23 cellular contexts compared by ENCODE assay signal in genomic region chr3:45319231-45320085, GRCh38.
DNase-seq lines count a peak whose midpoint lies in the region; ATAC-seq, FAIRE-seq and TF ChIP-seq lines count a peak whose summit lies in the region.
"Had no signal": no experiment of that assay in that cellular context is flagged by ENCODE, and none has a peak within 500 bp of the region (broad histone marks: within the 10 kb centered on the region; RNA-seq: fewer than 3 reads in every experiment).

No MANE protein-coding gene starts in this region.

- no peak overlapping the region for H3K4me3 ChIP-seq in astrocyte (ENCODE audit: insufficient read depth, low read depth, low read length)
- no peak overlapping the region for H3K4me3 ChIP-seq in breast epithelium
- H3K4me3 ChIP-seq: GM12878, SK-N-MC had no signal

- no peak overlapping the region for H3K27ac Mint-ChIP-seq in activated CD8-positive, alpha-beta memory T cell treated with anti-CD3 and anti-CD28 coated beads, Interleukin-2, amount 10 ng/mL, durations not matched to agents 7 days and 5 days
- peak overlapping the region; percentile 47 for H3K27ac Mint-ChIP-seq in astrocyte (ENCODE audit: unreplicated experiment)
- H3K27ac Mint-ChIP-seq: CD4-positive, alpha-beta T cell had no signal

- H3K36me3 ChIP-seq in astrocyte (ENCODE audit: insufficient read depth, low read length) (no peaks in the 10 kb centered on the region), breast epithelium (no peaks in the 10 kb centered on the region)

- H3K27me3 ChIP-seq in astrocyte (ENCODE audit: insufficient read depth, low read length) (peaks cover 7% of the 10 kb centered on the region), breast epithelium (no peaks in the 10 kb centered on the region)

- CTCF ChIA-PET in activated CD8-positive, alpha-beta memory T cell treated with anti-CD3 and anti-CD28 coated beads, Interleukin-2, amount 10 ng/mL, durations not matched to agents 7 days and 5 days (lab: Charles Lee), result interaction anchor here (0.6 kb wide), 1 partner anchor 313 kb away, joined by 4 read pairs; no protein-coding TSS in a partner anchor

- H4K20me1 ChIP-seq in astrocyte (ENCODE audit: insufficient read depth, low read length), result no peaks in the 10 kb centered on the region

- H3K9ac ChIP-seq in astrocyte (ENCODE audit: low read length), result no peak overlapping the region
- H3K9ac ChIP-seq: KMS-11 had no signal

- no peak for FAIRE-seq in astrocyte (lab: Jason Lieb, UNC)
- FAIRE-seq: A204.1, GM12878, GM19239, RCC 7860 had no signal

- H3K27ac ChIP-seq in astrocyte (ENCODE audit: low read depth, low read length) (no peak overlapping the region), breast epithelium (no peak overlapping the region)
- H3K27ac ChIP-seq: KMS-11, SK-N-MC had no signal

- H3K9me3 ChIP-seq in astrocyte (ENCODE audit: insufficient read depth, low read depth, low read length) (no peaks in the 10 kb centered on the region), breast epithelium (no peaks in the 10 kb centered on the region)
- H3K9me3 ChIP-seq: Caco-2 had no signal

- H3K4me2 ChIP-seq in astrocyte (ENCODE audit: low read length), result no peak overlapping the region
- H3K4me2 ChIP-seq: KMS-11 had no signal

- DNase-seq in activated CD8-positive, alpha-beta memory T cell treated with anti-CD3 and anti-CD28 coated beads, Interleukin-2, amount 10 ng/mL, durations not matched to agents 7 days and 5 days, result peak; percentile 30
- DNase-seq in activated CD8-positive, alpha-beta memory T cell treated with anti-CD3 and anti-CD28 coated beads, Interleukin-2, amount 50 U/mL, for 4 hours, result no peak
- DNase-seq in astrocyte (ENCODE audit: low read depth) (no peak), islet precursor cell (peak; percentile 37), breast epithelium (ENCODE audit: low spot score in 2 of 2) (no peak), DMS53 (lab: John Stamatoyannopoulos, UW) (no peak), RPMI8226 (no peak)
- DNase-seq: Caco-2; CD4-positive, alpha-beta T cell; EL; NCI-H1436; NCI-H2029; NCI-H526; NK-92 treated with Interleukin-12 subunit alpha and Interleukin-12 subunit beta, amount 100 ng/mL, for 24 hours; Right ventricle myocardium superior had no signal

- H3K79me2 ChIP-seq in astrocyte (ENCODE audit: insufficient read depth, low read length), result no peaks in the 10 kb centered on the region

- no peaks in the 10 kb centered on the region for H3K9me3 Mint-ChIP-seq in activated CD8-positive, alpha-beta memory T cell treated with anti-CD3 and anti-CD28 coated beads, Interleukin-2, amount 10 ng/mL, durations not matched to agents 7 days and 5 days (ENCODE audit: low read depth)
- peaks cover 16% of the 10 kb centered on the region for H3K9me3 Mint-ChIP-seq in astrocyte (ENCODE audit: unreplicated experiment)
- H3K9me3 Mint-ChIP-seq: CD4-positive, alpha-beta T cell had no signal

- no peaks in the 10 kb centered on the region for H3K36me3 Mint-ChIP-seq in activated CD8-positive, alpha-beta memory T cell treated with anti-CD3 and anti-CD28 coated beads, Interleukin-2, amount 10 ng/mL, durations not matched to agents 7 days and 5 days
- H3K36me3 Mint-ChIP-seq in astrocyte (ENCODE audit: low read depth, unreplicated experiment), result no peaks in the 10 kb centered on the region

- no peak overlapping the region for H3K4me3 Mint-ChIP-seq in activated CD8-positive, alpha-beta memory T cell treated with anti-CD3 and anti-CD28 coated beads, Interleukin-2, amount 10 ng/mL, durations not matched to agents 7 days and 5 days
- no peak overlapping the region for H3K4me3 Mint-ChIP-seq in astrocyte (ENCODE audit: unreplicated experiment)
- H3K4me3 Mint-ChIP-seq: CD4-positive, alpha-beta T cell had no signal

- TF ChIP-seq CTCF in astrocyte (IDR thresholded peaks at IDR 0.05; ENCODE audit: insufficient read depth, low read depth, low read length) (no peak), breast epithelium (IDR thresholded peaks at IDR 0.05) (no peak)

- H3K4me1 ChIP-seq in astrocyte (ENCODE audit: insufficient read depth, low read length) (no peaks in the 10 kb centered on the region), breast epithelium (no peaks in the 10 kb centered on the region)
- H3K4me1 ChIP-seq: Caco-2 had no signal

- TF ChIP-seq POLR2A in breast epithelium (IDR thresholded peaks at IDR 0.05), result no peak

- no peaks in the 10 kb centered on the region for H3K4me1 Mint-ChIP-seq in activated CD8-positive, alpha-beta memory T cell treated with anti-CD3 and anti-CD28 coated beads, Interleukin-2, amount 10 ng/mL, durations not matched to agents 7 days and 5 days
- no peaks in the 10 kb centered on the region for H3K4me1 Mint-ChIP-seq in astrocyte (ENCODE audit: low read depth, unreplicated experiment)

- intact Hi-C loops in breast epithelium (cut with DNase I; ENCODE audit: low total_unique reads), result no loop called here

- no peak for ATAC-seq in activated CD8-positive, alpha-beta memory T cell treated with anti-CD3 and anti-CD28 coated beads, Interleukin-2, amount 10 ng/mL, durations not matched to agents 7 days and 5 days
- ATAC-seq in GM18511 (IDR thresholded peaks at IDR 0.05; ENCODE audit: unreplicated experiment), result no peak
- ATAC-seq: GM12878, HCT116 had no signal

- H3K27me3 Mint-ChIP-seq in activated CD8-positive, alpha-beta memory T cell treated with anti-CD3 and anti-CD28 coated beads, Interleukin-2, amount 10 ng/mL, durations not matched to agents 7 days and 5 days, result peaks cover 34% of the 10 kb centered on the region
- peaks cover 21% of the 10 kb centered on the region for H3K27me3 Mint-ChIP-seq in astrocyte (ENCODE audit: low read depth, unreplicated experiment)
- H3K27me3 Mint-ChIP-seq: CD4-positive, alpha-beta T cell had no signal

- no peak overlapping the region for H2AFZ ChIP-seq in astrocyte (ENCODE audit: low read depth, low read length)

Comparison
In these comparisons a context has a peak if more than half of its experiments do, and no peak if none do; other contexts are left out.
1. DNase-seq: peak in activated CD8-positive, alpha-beta memory T cell treated with anti-CD3 and anti-CD28 coated beads, Interleukin-2, amount 10 ng/mL, durations not matched to agents 7 days and 5 days (single experiment) and islet precursor cell (single experiment); none in activated CD8-positive, alpha-beta memory T cell treated with anti-CD3 and anti-CD28 coated beads, Interleukin-2, amount 50 U/mL, for 4 hours (single experiment), astrocyte (single experiment), breast epithelium (0 of 2), DMS53 (single experiment) and RPMI8226 (single experiment).